Comparison of ENCODE assay signal across 18 cellular contexts in genomic region chr18:62179213-62179612, GRCh38. TPM values are rescaled to one million over a fixed set of nuclear protein-coding genes. Genes with fewer than 3 reads are reported as not detected.
A peak's percentile ranks its signal among the peaks of the same experiment; 100 is the strongest.
DNase-seq lines count a peak whose midpoint lies in the region; ATAC-seq and TF ChIP-seq lines count a peak whose summit lies in the region.
"Had no signal": no experiment of that assay in that cellular context is flagged by ENCODE, and none has a peak within 500 bp of the region (broad histone marks: within the 10 kb centered on the region; RNA-seq: fewer than 3 reads in every experiment).

No MANE protein-coding gene starts in this region.

- no peak overlapping the region for H2AFZ ChIP-seq in OCI-LY1 (ENCODE audit: low read length)
- H2AFZ ChIP-seq: PC-9 had no signal

- intact Hi-C loops in mucosa of descending colon (cut with DNase I, micrococcal nuclease): no loop called here

- no peak overlapping the region for H3K4me3 Mint-ChIP-seq in activated T-cell treated with anti-CD3 and anti-CD28 coated beads, Interleukin-2, amount 50 U/mL, for 24 hours
- H3K4me3 Mint-ChIP-seq: CD8-positive, alpha-beta T cell; HFFc6; IgD-negative memory B cell; T-helper 1 cell treated with Interleukin-12 subunit alpha and Interleukin-12 subunit beta and Interleukin-4 antibody, amounts not matched to agents 30 μg/mL and 1 μg/mL, for 36 hours had no signal

- peak overlapping the region; percentile 27; the same call in 1 of the 2 replicates for H3K4me2 ChIP-seq in OCI-LY1 (ENCODE audit: low read length)
- H3K4me2 ChIP-seq: PC-9, SK-N-SH had no signal

- no peaks in the 10 kb centered on the region for H3K36me3 Mint-ChIP-seq in activated T-cell treated with anti-CD3 and anti-CD28 coated beads, Interleukin-2, amount 50 U/mL, for 24 hours (ENCODE audit: low read depth)
- H3K36me3 Mint-ChIP-seq: IgD-negative memory B cell had no signal

- H3K9ac ChIP-seq in OCI-LY1 (ENCODE audit: low read length): no peak overlapping the region
- H3K9ac ChIP-seq: SK-N-SH had no signal

- H3K4me1 ChIP-seq in OCI-LY1 (ENCODE audit: insufficient read depth, low read length, severe bottlenecking): peaks cover 32% of the 10 kb centered on the region
- H3K4me1 ChIP-seq in mucosa of descending colon (ENCODE audit: low read depth): no peaks in the 10 kb centered on the region
- H3K4me1 ChIP-seq: BE2C had no signal

- H3K27me3 ChIP-seq in OCI-LY1 (ENCODE audit: insufficient read depth, low read length): no peaks in the 10 kb centered on the region
- H3K27me3 ChIP-seq: BE2C had no signal

- H3K36me3 ChIP-seq in OCI-LY1 (ENCODE audit: insufficient read depth, low read length) (peaks cover 5% of the 10 kb centered on the region; the same call in 1 of the 2 replicates), mucosa of descending colon (ENCODE audit: low read depth) (no peaks in the 10 kb centered on the region)
- H3K36me3 ChIP-seq: BE2C had no signal

- no peak overlapping the region for H3K27ac Mint-ChIP-seq in activated T-cell treated with anti-CD3 and anti-CD28 coated beads, Interleukin-2, amount 50 U/mL, for 24 hours
- H3K27ac Mint-ChIP-seq: CD8-positive, alpha-beta T cell; HFFc6; IgD-negative memory B cell; T-helper 1 cell treated with Interleukin-12 subunit alpha and Interleukin-12 subunit beta and Interleukin-4 antibody, amounts not matched to agents 30 μg/mL and 1 μg/mL, for 36 hours had no signal

- TF ChIP-seq CTCF in OCI-LY1 (IDR thresholded peaks at IDR 0.05; ENCODE audit: low read length) (no peak), mucosa of descending colon (IDR thresholded peaks at IDR 0.05) (no peak)

- peak; percentile 43 for ATAC-seq in GM18907 (IDR thresholded peaks at IDR 0.05; ENCODE audit: unreplicated experiment)
- ATAC-seq in mucosa of descending colon: peak; percentile 58
- ATAC-seq in GM19035 (IDR thresholded peaks at IDR 0.05; ENCODE audit: unreplicated experiment): no peak
- ATAC-seq in HG03159 (IDR thresholded peaks at IDR 0.05; ENCODE audit: unreplicated experiment): no peak
- ATAC-seq: CD8-positive, alpha-beta T cell had no signal

- no peaks in the 10 kb centered on the region for H3F3A ChIP-seq in OCI-LY1 (ENCODE audit: insufficient read depth, low read length)

- H3K4me1 Mint-ChIP-seq in activated T-cell treated with anti-CD3 and anti-CD28 coated beads, Interleukin-2, amount 50 U/mL, for 24 hours (ENCODE audit: low read depth): peaks cover 20% of the 10 kb centered on the region

- DNase-seq in NCI-H146 (lab: John Stamatoyannopoulos, UW) (peak; percentile 32), mucosa of descending colon (no peak)
- DNase-seq in activated T-cell treated with anti-CD3 and anti-CD28 coated beads, Interleukin-2, amount 50 U/mL, for 24 hours: no peak
- DNase-seq: BE2C; CD8-positive, alpha-beta T cell; HFFc6; NCI-H1436; NCI-H2107; NCI-H446 treated with DMSO at 0.1 percent for 48 hours; NK-92 treated with Interleukin-12 subunit alpha and Interleukin-12 subunit beta, amount 100 ng/mL, for 24 hours; PC-9; SK-N-SH had no signal

- H3K4me3 ChIP-seq in OCI-LY1 (ENCODE audit: low read depth, low read length, poor library complexity, severe bottlenecking) (no peak overlapping the region), mucosa of descending colon (no peak overlapping the region)
- H3K4me3 ChIP-seq: PC-9 had no signal

- peak overlapping the region; percentile 59 for H3K27ac ChIP-seq in OCI-LY1 (ENCODE audit: low read depth, low read length, poor library complexity, severe bottlenecking)
- H3K27ac ChIP-seq: PC-9 had no signal

- peaks cover 19% of the 10 kb centered on the region for H3K79me2 ChIP-seq in OCI-LY1 (ENCODE audit: insufficient read depth, low read length)

- H3K9me2 ChIP-seq in OCI-LY1 (ENCODE audit: low read depth, low read length): no peaks in the 10 kb centered on the region
- H3K9me2 ChIP-seq: SK-N-SH had no signal

- H3K27me3 Mint-ChIP-seq in activated T-cell treated with anti-CD3 and anti-CD28 coated beads, Interleukin-2, amount 50 U/mL, for 24 hours: no peaks in the 10 kb centered on the region
- H3K27me3 Mint-ChIP-seq: IgD-negative memory B cell had no signal

- no peaks in the 10 kb centered on the region for H3K9me3 Mint-ChIP-seq in activated T-cell treated with anti-CD3 and anti-CD28 coated beads, Interleukin-2, amount 50 U/mL, for 24 hours
- H3K9me3 Mint-ChIP-seq: CD8-positive, alpha-beta T cell; HFFc6; IgD-negative memory B cell; T-helper 1 cell treated with Interleukin-12 subunit alpha and Interleukin-12 subunit beta and Interleukin-4 antibody, amounts not matched to agents 30 μg/mL and 1 μg/mL, for 36 hours had no signal

- H4K20me1 ChIP-seq in OCI-LY1 (ENCODE audit: insufficient read depth, low read length): no peaks in the 10 kb centered on the region

- H3K9me3 ChIP-seq in OCI-LY1 (ENCODE audit: low read length) (no peaks in the 10 kb centered on the region), mucosa of descending colon (no peaks in the 10 kb centered on the region)
- H3K9me3 ChIP-seq: BE2C, SK-N-SH had no signal

RNA-seq across cellular contexts. Expression of gene PIGN, which starts 7.6 kb away (rescaled TPM):
- 10 to 100 TPM; 29.5 to 40.4 (median 36.3) TPM for total RNA-seq in mucosa of descending colon

RNA-seq across cellular contexts. Expression of gene RELCH, which starts 7.8 kb away (rescaled TPM):
- total RNA-seq in mucosa of descending colon: 10 to 100 TPM; 39.0 to 60.2 (median 51.2) TPM

Comparison
In these comparisons a context has a peak if more than half of its experiments do, and no peak if none do; other contexts are left out.
1. ATAC-seq: peak in GM18907 (single experiment) and mucosa of descending colon (single experiment); none in GM19035 (single experiment) and HG03159 (single experiment).